Comparison of ENCODE assay signal across 19 cellular contexts in the genomic region with DNA sequence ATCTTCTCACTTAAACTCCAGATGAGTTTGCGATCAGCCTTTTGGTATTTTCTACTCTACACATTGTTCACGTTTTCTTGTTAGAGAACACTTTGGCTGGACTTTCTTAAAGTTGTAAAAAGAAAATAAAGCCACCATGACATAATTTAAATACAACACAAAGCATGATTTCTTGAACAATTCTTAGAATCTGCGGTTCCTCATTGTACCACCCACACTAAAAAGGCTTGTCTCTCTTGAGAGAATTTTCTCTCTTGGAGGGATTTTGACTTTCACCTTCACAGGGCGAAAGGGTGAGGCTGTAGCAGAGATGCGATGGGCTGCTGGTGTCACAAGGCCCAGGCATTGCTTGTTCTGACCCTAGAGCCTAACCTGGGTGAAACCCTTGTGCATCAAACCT.
"Had no signal": no experiment of that assay in that cellular context is flagged by ENCODE, and none has a peak within 500 bp of the region (broad histone marks: within the 10 kb centered on the region; RNA-seq: fewer than 3 reads in every experiment).

No MANE protein-coding gene starts in this region.

- H3K36me3 ChIP-seq: ascending aorta, gastrocnemius medialis, left ventricle myocardium inferior, stomach had no signal

- DNase-seq: activated CD4-positive, alpha-beta T cell treated with anti-CD3 and anti-CD28 coated beads for 4 hours; activated naive CD4-positive, alpha-beta T cell treated with anti-CD3 and anti-CD28 coated beads for 36 hours; cortex of kidney; effector CD8-positive, alpha-beta T cell; gastrocnemius medialis; head of caudate nucleus; kidney glomerular epithelial cell; left ventricle myocardium inferior; mammary epithelial cell; midbrain; nephron progenitor cell; stimulated activated CD4-positive, alpha-beta T cell treated with anti-CD3 and anti-CD28 coated beads, Interleukin-2, amount 100 ng/mL, for 24 hours; stomach; testis had no signal

- H3K36me3 Mint-ChIP-seq: type B pancreatic cell had no signal

- H3K4me3 ChIP-seq: ascending aorta, gastrocnemius medialis, left ventricle myocardium inferior, stomach, testis had no signal

- H3K4me1 ChIP-seq: ascending aorta, gastrocnemius medialis had no signal

- H3K27ac Mint-ChIP-seq: activated naive CD4-positive, alpha-beta T cell treated with anti-CD3 and anti-CD28 coated beads for 36 hours; nephron progenitor cell; progenitor cell of endocrine pancreas; T-helper 2 cell treated with Interferon-gamma antibody and Interleukin-4, amounts not matched to agents 5 μg/mL and 100 μg/mL, for 36 hours; type B pancreatic cell had no signal

- H3K9me3 Mint-ChIP-seq: activated naive CD4-positive, alpha-beta T cell treated with anti-CD3 and anti-CD28 coated beads for 36 hours; T-helper 2 cell treated with Interferon-gamma antibody and Interleukin-4, amounts not matched to agents 5 μg/mL and 100 μg/mL, for 36 hours had no signal

- ATAC-seq: esophagus mucosa, gastrocnemius medialis had no signal

- H3K27ac ChIP-seq: ascending aorta, gastrocnemius medialis, left ventricle myocardium inferior, stomach, testis had no signal

- H3K27me3 Mint-ChIP-seq: progenitor cell of endocrine pancreas had no signal

- H3K4me3 Mint-ChIP-seq: activated naive CD4-positive, alpha-beta T cell treated with anti-CD3 and anti-CD28 coated beads for 36 hours; nephron progenitor cell; T-helper 2 cell treated with Interferon-gamma antibody and Interleukin-4, amounts not matched to agents 5 μg/mL and 100 μg/mL, for 36 hours; type B pancreatic cell had no signal

- H3K9me3 ChIP-seq: ascending aorta, gastrocnemius medialis, left ventricle myocardium inferior, stomach, testis had no signal
